22 cellular contexts compared by ENCODE assay signal in the genomic region with DNA sequence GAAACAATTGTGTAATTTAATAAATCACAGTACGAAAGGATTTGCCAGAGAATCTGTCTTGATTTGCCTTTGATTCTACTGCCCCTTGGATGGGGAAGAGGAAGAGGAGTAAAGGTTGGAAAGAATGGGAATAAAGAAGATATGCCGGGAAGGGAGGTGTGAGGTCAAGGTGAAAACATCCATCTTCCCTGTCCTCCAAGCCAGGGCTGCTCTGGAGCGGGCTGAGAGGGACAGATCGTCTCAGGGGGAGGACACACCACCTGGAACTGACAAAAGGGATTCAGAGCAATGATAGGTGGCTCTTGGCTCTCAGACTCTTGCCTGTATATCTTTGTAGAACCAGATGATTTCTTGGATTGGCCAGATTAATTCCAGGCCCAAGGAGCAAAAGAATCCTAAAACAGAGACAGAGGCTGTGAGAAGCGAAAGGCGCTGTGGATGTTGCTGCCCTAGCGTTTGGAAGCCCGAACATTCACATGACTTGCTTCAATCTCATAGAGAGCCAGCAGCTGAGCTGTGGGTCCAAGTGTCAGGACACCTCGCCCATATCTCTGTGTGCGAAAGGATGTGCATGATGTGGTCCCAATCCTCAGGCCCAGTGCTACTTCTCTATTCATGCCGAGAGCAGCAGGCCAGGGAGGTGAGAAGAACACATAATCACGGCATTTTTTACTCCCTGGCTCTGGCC.
"Had no signal": no experiment of that assay in that cellular context is flagged by ENCODE, and none has a peak within 500 bp of the region (broad histone marks: within the 10 kb centered on the region; RNA-seq: fewer than 3 reads in every experiment).

No MANE protein-coding gene starts in this region.

- H3K36me3 ChIP-seq: left lung, neutrophil, stomach, upper lobe of right lung had no signal

- H3K36me3 Mint-ChIP-seq: activated naive CD4-positive, alpha-beta T cell treated with anti-CD3 and anti-CD28 coated beads, Interleukin-2, amount 10 ng/mL, durations not matched to agents 7 days and 5 days had no signal

- H3K4me3 ChIP-seq: left lung, mucosa of descending colon, stomach, upper lobe of right lung had no signal

- H3K27me3 ChIP-seq: foreskin keratinocyte, left lung, neutrophil, stomach, upper lobe of right lung had no signal

- H3K9me3 ChIP-seq: mucosa of descending colon, neutrophil, upper lobe of right lung had no signal

- H3K79me2 ChIP-seq: parathyroid adenoma had no signal

- DNase-seq: activated CD4-positive, alpha-beta T cell treated with anti-CD3 and anti-CD28 coated beads, Interleukin-2, amount 10 ng/mL, durations not matched to agents 24 days and 14 days; activated CD8-positive, alpha-beta memory T cell treated with anti-CD3 and anti-CD28 coated beads, Interleukin-2, amount 50 U/mL, for 4 hours; activated effector memory CD4-positive, alpha-beta T cell treated with Interleukin-2 at 50 U/mL for 16 hours; activated naive CD4-positive, alpha-beta T cell treated with anti-CD3 and anti-CD28 coated beads, Interleukin-2, amount 10 ng/mL, durations not matched to agents 7 days and 5 days; activated naive CD8-positive, alpha-beta T cell treated with anti-CD3 and anti-CD28 coated beads, Interleukin-2, amount 50 U/mL, for 24 hours; activated T-cell treated with anti-CD3 and anti-CD28 coated beads, Interleukin-2, amount 50 U/mL, for 48 hours; effector memory CD8-positive, alpha-beta T cell; foreskin keratinocyte; head of caudate nucleus; left lung; mucosa of descending colon; naive B cell; stimulated activated CD4-positive, alpha-beta T cell treated with anti-CD3 and anti-CD28 coated beads, Interleukin-12 subunit alpha, Interleukin-12 subunit beta, amount 100 ng/mL, for 4 hours; stimulated activated CD4-positive, alpha-beta T cell treated with anti-CD3 and anti-CD28 coated beads, Interleukin-1b, Interleukin-23, amount 100 ng/mL, for 48 hours; stomach; T-helper 1 cell; T-helper 9 cell; upper lobe of right lung had no signal

- H2AFZ ChIP-seq: parathyroid adenoma had no signal

- ATAC-seq: activated naive CD8-positive, alpha-beta T cell treated with anti-CD3 and anti-CD28 coated beads, Interleukin-2, amount 50 U/mL, for 24 hours; effector memory CD8-positive, alpha-beta T cell; foreskin keratinocyte; left lung; mucosa of descending colon; upper lobe of right lung had no signal

- H3K27ac Mint-ChIP-seq: activated CD4-positive, alpha-beta T cell treated with anti-CD3 and anti-CD28 coated beads, Interleukin-2, amount 10 ng/mL, durations not matched to agents 24 days and 14 days; activated naive CD4-positive, alpha-beta T cell treated with anti-CD3 and anti-CD28 coated beads, Interleukin-2, amount 10 ng/mL, durations not matched to agents 7 days and 5 days; activated naive CD8-positive, alpha-beta T cell treated with anti-CD3 and anti-CD28 coated beads, Interleukin-2, amount 50 U/mL, for 24 hours; effector memory CD8-positive, alpha-beta T cell; memory B cell; naive B cell had no signal

- H3K4me1 Mint-ChIP-seq: activated CD4-positive, alpha-beta T cell treated with anti-CD3 and anti-CD28 coated beads, Interleukin-2, amount 10 ng/mL, durations not matched to agents 24 days and 14 days; activated naive CD4-positive, alpha-beta T cell treated with anti-CD3 and anti-CD28 coated beads, Interleukin-2, amount 10 ng/mL, durations not matched to agents 7 days and 5 days; activated naive CD8-positive, alpha-beta T cell treated with anti-CD3 and anti-CD28 coated beads, Interleukin-2, amount 50 U/mL, for 24 hours; memory B cell; naive B cell had no signal

- H3K4me1 ChIP-seq: foreskin keratinocyte, left lung, parathyroid adenoma, stomach, upper lobe of right lung had no signal

- H3K27me3 Mint-ChIP-seq: activated CD4-positive, alpha-beta T cell treated with anti-CD3 and anti-CD28 coated beads, Interleukin-2, amount 10 ng/mL, durations not matched to agents 24 days and 14 days; activated naive CD4-positive, alpha-beta T cell treated with anti-CD3 and anti-CD28 coated beads, Interleukin-2, amount 10 ng/mL, durations not matched to agents 7 days and 5 days; activated naive CD8-positive, alpha-beta T cell treated with anti-CD3 and anti-CD28 coated beads, Interleukin-2, amount 50 U/mL, for 24 hours; memory B cell; naive B cell had no signal

- H3K9ac ChIP-seq: parathyroid adenoma had no signal

- H3K27ac ChIP-seq: epithelial cell of prostate, foreskin keratinocyte, left lung, neutrophil, parathyroid adenoma, upper lobe of right lung had no signal

- H3K4me3 Mint-ChIP-seq: activated CD4-positive, alpha-beta T cell treated with anti-CD3 and anti-CD28 coated beads, Interleukin-2, amount 10 ng/mL, durations not matched to agents 24 days and 14 days; activated naive CD4-positive, alpha-beta T cell treated with anti-CD3 and anti-CD28 coated beads, Interleukin-2, amount 10 ng/mL, durations not matched to agents 7 days and 5 days; activated naive CD8-positive, alpha-beta T cell treated with anti-CD3 and anti-CD28 coated beads, Interleukin-2, amount 50 U/mL, for 24 hours; effector memory CD8-positive, alpha-beta T cell; memory B cell; naive B cell had no signal
